Comparison of ENCODE assay signal across 27 cellular contexts in genomic region chr12:124333724-124334123, GRCh38. TPM values are rescaled to one million over a fixed set of nuclear protein-coding genes. Genes with fewer than 3 reads are reported as not detected.
"Had no signal": no experiment of that assay in that cellular context is flagged by ENCODE, and none has a peak within 500 bp of the region (broad histone marks: within the 10 kb centered on the region; RNA-seq: fewer than 3 reads in every experiment).

No MANE protein-coding gene starts in this region.

- H3K4me1 Mint-ChIP-seq: activated B cell treated with CpG ODN at 0.5 μM for 24 hours; activated naive CD4-positive, alpha-beta T cell treated with anti-CD3 and anti-CD28 coated beads, Interleukin-2, amount 10 ng/mL, durations not matched to agents 7 days and 5 days; activated naive CD8-positive, alpha-beta T cell treated with anti-CD3 and anti-CD28 coated beads, Interleukin-2, amount 10 ng/mL, durations not matched to agents 7 days and 5 days; stimulated activated naive B cell treated with anti-CD40 and anti-IgM and Interleukin-4, amounts not matched to agents 10 μg/mL and 1 μg/mL and 100 μg/mL, for 72 hours had no signal

- H3K79me2 ChIP-seq: hepatocyte had no signal

- H3K27me3 ChIP-seq: brain microvascular endothelial cell, dorsolateral prefrontal cortex, gastroesophageal sphincter, hepatocyte, pancreas, tibial nerve had no signal

- H3K27ac Mint-ChIP-seq: activated B cell treated with CpG ODN at 0.5 μM for 24 hours; activated CD8-positive, alpha-beta T cell treated with anti-CD3 and anti-CD28 coated beads, Interleukin-2, amount 10 ng/mL, durations not matched to agents 7 days and 5 days; activated naive CD4-positive, alpha-beta T cell treated with anti-CD3 and anti-CD28 coated beads, Interleukin-2, amount 10 ng/mL, durations not matched to agents 7 days and 5 days; activated naive CD8-positive, alpha-beta T cell treated with anti-CD3 and anti-CD28 coated beads, Interleukin-2, amount 10 ng/mL, durations not matched to agents 7 days and 5 days; activated T-helper 1 cell treated with anti-CD3 and anti-CD28 coated beads, Interleukin-12 subunit alpha, Interleukin-12 subunit beta, Interleukin-2, Interleukin-4 antibody, amounts not matched to agents 30 ng/mL and 10 ng/mL and 1 ng/mL, durations not matched to agents 14 hours and 24 hours and 36 hours; stimulated activated naive B cell treated with anti-CD40 and anti-IgM and Interleukin-4, amounts not matched to agents 10 μg/mL and 1 μg/mL and 100 μg/mL, for 72 hours had no signal

- ATAC-seq: activated CD8-positive, alpha-beta T cell treated with anti-CD3 and anti-CD28 coated beads, Interleukin-2, amount 10 ng/mL, durations not matched to agents 7 days and 5 days; gastroesophageal sphincter; left cardiac atrium; naive thymus-derived CD4-positive, alpha-beta T cell; stimulated activated naive B cell treated with anti-CD40 and anti-IgM and Interleukin-4, amounts not matched to agents 10 μg/mL and 1 μg/mL and 100 μg/mL, for 72 hours had no signal

- H3K27ac ChIP-seq: brain microvascular endothelial cell, coronary artery, gastroesophageal sphincter, hepatocyte, pancreas, prostate gland had no signal

- H3K4me2 ChIP-seq: hepatocyte had no signal

- DNase-seq: activated B cell treated with CpG ODN at 0.5 μM for 24 hours; activated CD8-positive, alpha-beta T cell treated with anti-CD3 and anti-CD28 coated beads, Interleukin-2, amount 10 ng/mL, durations not matched to agents 7 days and 5 days; activated gamma-delta T cell; activated naive CD4-positive, alpha-beta T cell treated with anti-CD3 and anti-CD28 coated beads, Interleukin-2, amount 10 ng/mL, durations not matched to agents 7 days and 5 days; activated naive CD8-positive, alpha-beta T cell treated with anti-CD3 and anti-CD28 coated beads, Interleukin-2, amount 10 ng/mL, durations not matched to agents 7 days and 5 days; activated T-cell treated with anti-CD3 and anti-CD28 coated beads for 4 hours; brain microvascular endothelial cell; dorsolateral prefrontal cortex; effector memory CD4-positive, alpha-beta T cell; left cardiac atrium; midbrain; naive thymus-derived CD4-positive, alpha-beta T cell; nucleus accumbens; retina; stimulated activated CD4-positive, alpha-beta T cell treated with anti-CD3 and anti-CD28 coated beads, Interleukin-15, amount 100 ng/mL, for 24 hours; stimulated activated CD4-positive, alpha-beta T cell treated with anti-CD3 and anti-CD28 coated beads, Interleukin-2, amount 100 ng/mL, for 24 hours; stimulated activated naive B cell treated with anti-CD40 and anti-IgM and Interleukin-4, amounts not matched to agents 10 μg/mL and 1 μg/mL and 100 μg/mL, for 72 hours had no signal

- H2AFZ ChIP-seq: hepatocyte had no signal

- H3K4me1 ChIP-seq: pancreas, prostate gland had no signal

- H3K9me3 ChIP-seq: gastroesophageal sphincter, pancreas, prostate gland, tibial nerve had no signal

- H3K4me3 ChIP-seq: coronary artery, dorsolateral prefrontal cortex, gastroesophageal sphincter, hepatocyte, pancreas, prostate gland, tibial nerve had no signal

- FAIRE-seq: astrocyte, keratinocyte, pancreas had no signal

- H3K9me3 Mint-ChIP-seq: activated B cell treated with CpG ODN at 0.5 μM for 24 hours; activated naive CD4-positive, alpha-beta T cell treated with anti-CD3 and anti-CD28 coated beads, Interleukin-2, amount 10 ng/mL, durations not matched to agents 7 days and 5 days; activated naive CD8-positive, alpha-beta T cell treated with anti-CD3 and anti-CD28 coated beads, Interleukin-2, amount 10 ng/mL, durations not matched to agents 7 days and 5 days; activated T-helper 1 cell treated with anti-CD3 and anti-CD28 coated beads, Interleukin-12 subunit alpha, Interleukin-12 subunit beta, Interleukin-2, Interleukin-4 antibody, amounts not matched to agents 30 ng/mL and 10 ng/mL and 1 ng/mL, durations not matched to agents 14 hours and 24 hours and 36 hours; stimulated activated naive B cell treated with anti-CD40 and anti-IgM and Interleukin-4, amounts not matched to agents 10 μg/mL and 1 μg/mL and 100 μg/mL, for 72 hours had no signal

- H3K27me3 Mint-ChIP-seq: activated B cell treated with CpG ODN at 0.5 μM for 24 hours; activated naive CD4-positive, alpha-beta T cell treated with anti-CD3 and anti-CD28 coated beads, Interleukin-2, amount 10 ng/mL, durations not matched to agents 7 days and 5 days; activated naive CD8-positive, alpha-beta T cell treated with anti-CD3 and anti-CD28 coated beads, Interleukin-2, amount 10 ng/mL, durations not matched to agents 7 days and 5 days; naive thymus-derived CD4-positive, alpha-beta T cell; stimulated activated naive B cell treated with anti-CD40 and anti-IgM and Interleukin-4, amounts not matched to agents 10 μg/mL and 1 μg/mL and 100 μg/mL, for 72 hours had no signal

- H3K4me3 Mint-ChIP-seq: activated B cell treated with CpG ODN at 0.5 μM for 24 hours; activated CD8-positive, alpha-beta T cell treated with anti-CD3 and anti-CD28 coated beads, Interleukin-2, amount 10 ng/mL, durations not matched to agents 7 days and 5 days; activated naive CD4-positive, alpha-beta T cell treated with anti-CD3 and anti-CD28 coated beads, Interleukin-2, amount 10 ng/mL, durations not matched to agents 7 days and 5 days; activated naive CD8-positive, alpha-beta T cell treated with anti-CD3 and anti-CD28 coated beads, Interleukin-2, amount 10 ng/mL, durations not matched to agents 7 days and 5 days; activated T-helper 1 cell treated with anti-CD3 and anti-CD28 coated beads, Interleukin-12 subunit alpha, Interleukin-12 subunit beta, Interleukin-2, Interleukin-4 antibody, amounts not matched to agents 30 ng/mL and 10 ng/mL and 1 ng/mL, durations not matched to agents 14 hours and 24 hours and 36 hours; naive thymus-derived CD4-positive, alpha-beta T cell had no signal

RNA-seq across cellular contexts. Expression of gene RFLNA, which starts 38.8 kb away (rescaled TPM):
- total RNA-seq: activated B cell treated with CpG ODN at 0.5 μM for 24 hours; activated CD8-positive, alpha-beta T cell treated with anti-CD3 and anti-CD28 coated beads, Interleukin-2, amount 10 ng/mL, durations not matched to agents 7 days and 5 days; activated naive CD8-positive, alpha-beta T cell treated with anti-CD3 and anti-CD28 coated beads, Interleukin-2, amount 10 ng/mL, durations not matched to agents 7 days and 5 days; activated T-helper 1 cell treated with anti-CD3 and anti-CD28 coated beads, Interleukin-12 subunit alpha, Interleukin-12 subunit beta, Interleukin-2, Interleukin-4 antibody, amounts not matched to agents 30 ng/mL and 10 ng/mL and 1 ng/mL, durations not matched to agents 14 hours and 24 hours and 36 hours; cardiac septum; naive thymus-derived CD4-positive, alpha-beta T cell had no signal
